1 cellular context compared by ENCODE assay signal in genomic region chr4:186734251-186734650, GRCh38.
TF ChIP-seq lines count a peak whose summit lies in the region.

No MANE protein-coding gene starts in this region.

TF ChIP-seq in HepG2, 621 proteins besides CTCF, POLR2A, EP300 and RAD21:
- TF ChIP-seq U2AF1 (optimal IDR thresholded peaks at IDR 0.05; ENCODE audit: low read depth, low read length), result no peak
- TF ChIP-seq MXD1 (CRISPR knock-in tag; IDR thresholded peaks at IDR 0.05), result no peak
- TF ChIP-seq ZNF580 (CRISPR knock-in tag; IDR thresholded peaks at IDR 0.05; ENCODE audit: borderline replicate concordance, low read depth), result no peak
- no peak for TF ChIP-seq ATF1 (CRISPR knock-in tag; IDR thresholded peaks at IDR 0.05)
- TF ChIP-seq NFYC (CRISPR knock-in tag; IDR thresholded peaks at IDR 0.05), result no peak
- no peak for TF ChIP-seq ZSCAN30 (CRISPR knock-in tag; IDR thresholded peaks at IDR 0.05)
- TF ChIP-seq NKX3-1 (CRISPR knock-in tag; IDR thresholded peaks at IDR 0.05), result no peak
- TF ChIP-seq, protein P1, sequence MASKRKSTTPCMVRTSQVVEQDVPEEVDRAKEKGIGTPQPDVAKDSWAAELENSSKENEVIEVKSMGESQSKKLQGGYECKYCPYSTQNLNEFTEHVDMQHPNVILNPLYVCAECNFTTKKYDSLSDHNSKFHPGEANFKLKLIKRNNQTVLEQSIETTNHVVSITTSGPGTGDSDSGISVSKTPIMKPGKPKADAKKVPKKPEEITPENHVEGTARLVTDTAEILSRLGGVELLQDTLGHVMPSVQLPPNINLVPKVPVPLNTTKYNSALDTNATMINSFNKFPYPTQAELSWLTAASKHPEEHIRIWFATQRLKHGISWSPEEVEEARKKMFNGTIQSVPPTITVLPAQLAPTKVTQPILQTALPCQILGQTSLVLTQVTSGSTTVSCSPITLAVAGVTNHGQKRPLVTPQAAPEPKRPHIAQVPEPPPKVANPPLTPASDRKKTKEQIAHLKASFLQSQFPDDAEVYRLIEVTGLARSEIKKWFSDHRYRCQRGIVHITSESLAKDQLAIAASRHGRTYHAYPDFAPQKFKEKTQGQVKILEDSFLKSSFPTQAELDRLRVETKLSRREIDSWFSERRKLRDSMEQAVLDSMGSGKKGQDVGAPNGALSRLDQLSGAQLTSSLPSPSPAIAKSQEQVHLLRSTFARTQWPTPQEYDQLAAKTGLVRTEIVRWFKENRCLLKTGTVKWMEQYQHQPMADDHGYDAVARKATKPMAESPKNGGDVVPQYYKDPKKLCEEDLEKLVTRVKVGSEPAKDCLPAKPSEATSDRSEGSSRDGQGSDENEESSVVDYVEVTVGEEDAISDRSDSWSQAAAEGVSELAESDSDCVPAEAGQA (IDR thresholded peaks at IDR 0.05; ENCODE audit: low read depth), result no peak
- TF ChIP-seq, protein P1 (CRISPR knock-in tag; IDR thresholded peaks at IDR 0.05; ENCODE audit: borderline replicate concordance), result no peak
- no peak for TF ChIP-seq AGO1 (IDR thresholded peaks at IDR 0.05; ENCODE audit: low read depth, low read length, poor library complexity, severe bottlenecking)
- no peak for TF ChIP-seq FIP1L1 (IDR thresholded peaks at IDR 0.05; ENCODE audit: borderline replicate concordance, insufficient read depth, low read depth, low read length)
- no peak for TF ChIP-seq KLF9 (CRISPR knock-in tag; IDR thresholded peaks at IDR 0.05; ENCODE audit: low read depth)
